Comparison of ENCODE assay signal across 19 cellular contexts in the genomic region with DNA sequence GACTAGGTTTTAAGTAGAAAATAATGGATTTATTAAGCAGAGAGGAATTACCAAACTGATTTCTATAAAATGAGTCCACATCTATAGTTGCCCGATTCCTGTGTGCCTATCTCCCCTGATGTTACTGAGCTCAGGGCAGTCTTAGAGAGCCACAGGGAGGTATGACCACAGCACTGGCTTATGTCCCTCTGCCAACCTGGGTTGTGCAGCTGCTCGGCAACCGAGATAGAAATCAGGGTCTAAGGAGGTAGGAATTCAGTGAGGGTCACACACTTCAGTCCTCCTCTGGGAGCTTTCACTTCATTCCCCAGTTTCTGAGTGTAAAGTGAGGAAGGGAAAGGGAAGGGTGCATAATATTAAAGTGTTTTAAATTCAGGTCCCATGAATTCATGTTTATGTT.
DNase-seq lines count a peak whose midpoint lies in the region; ATAC-seq and TF ChIP-seq lines count a peak whose summit lies in the region.
"Had no signal": no experiment of that assay in that cellular context is flagged by ENCODE, and none has a peak within 500 bp of the region (broad histone marks: within the 10 kb centered on the region; RNA-seq: fewer than 3 reads in every experiment).

No MANE protein-coding gene starts in this region.

- no peaks in the 10 kb centered on the region for H3K27me3 ChIP-seq in SJCRH30
- H3K27me3 ChIP-seq: BLaER1 had no signal

- H3K4me1 Mint-ChIP-seq in progenitor cell of endocrine pancreas (ENCODE audit: low read depth) = no peaks in the 10 kb centered on the region
- H3K4me1 Mint-ChIP-seq: B cell; CD4-positive, CD25-positive, alpha-beta regulatory T cell; GM23338; H9 had no signal

- H3K4me3 Mint-ChIP-seq in progenitor cell of endocrine pancreas (ENCODE audit: low read depth) = no peak overlapping the region
- H3K4me3 Mint-ChIP-seq: B cell; CD4-positive, CD25-positive, alpha-beta regulatory T cell; CD8-positive, alpha-beta T cell; GM23338; H9 had no signal

- peak; percentile 17 to 32 for DNase-seq in SJCRH30
- DNase-seq in progenitor cell of endocrine pancreas (ENCODE audit: low spot score, unreplicated experiment) = no peak
- no peak for DNase-seq in Ammon's horn (ENCODE audit: low spot score)
- DNase-seq in activated gamma-delta T cell (lab: John Stamatoyannopoulos, UW) = no peak
- DNase-seq: Caco-2; CD4-positive, CD25-positive, alpha-beta regulatory T cell; CD8-positive, alpha-beta T cell; DMS153; DND-41; GDM1; H9 had no signal

- no peaks in the 10 kb centered on the region for H3K36me3 Mint-ChIP-seq in progenitor cell of endocrine pancreas (ENCODE audit: insufficient read depth)
- H3K36me3 Mint-ChIP-seq: CD4-positive, CD25-positive, alpha-beta regulatory T cell; CD8-positive, alpha-beta T cell had no signal

- H3K4me3 ChIP-seq in SJCRH30 = no peak overlapping the region
- H3K4me3 ChIP-seq: BLaER1, GM12878, GM23338 had no signal

- H3K27ac Mint-ChIP-seq in progenitor cell of endocrine pancreas = peak overlapping the region; percentile 39
- H3K27ac Mint-ChIP-seq: B cell; CD8-positive, alpha-beta T cell; GM23338; H9 had no signal

- no peak for TF ChIP-seq CTCF in progenitor cell of endocrine pancreas (IDR thresholded peaks at IDR 0.05; ENCODE audit: unreplicated experiment)

- H3K36me3 ChIP-seq in SJCRH30 = no peaks in the 10 kb centered on the region
- H3K36me3 ChIP-seq: BLaER1 had no signal

- no peak for ATAC-seq in HG02973 (IDR thresholded peaks at IDR 0.05; ENCODE audit: unreplicated experiment)
- ATAC-seq: CD8-positive, alpha-beta T cell; GM23338; HCT116 had no signal

- peaks cover 6% of the 10 kb centered on the region; the same call in 1 of the 2 replicates for H3K4me1 ChIP-seq in SJCRH30
- H3K4me1 ChIP-seq: BLaER1, Caco-2 had no signal

- H3K9me3 ChIP-seq in SJCRH30 (replicated peaks) = no peaks in the 10 kb centered on the region
- H3K9me3 ChIP-seq: BLaER1, Caco-2 had no signal

- peaks cover 6% of the 10 kb centered on the region for H3K27me3 Mint-ChIP-seq in progenitor cell of endocrine pancreas

- H3K9me3 Mint-ChIP-seq in progenitor cell of endocrine pancreas (ENCODE audit: low read depth) = no peaks in the 10 kb centered on the region
- H3K9me3 Mint-ChIP-seq: CD8-positive, alpha-beta T cell; GM23338; H9 had no signal

- H3K27ac ChIP-seq in SJCRH30 = no peak overlapping the region
- peak overlapping the region; percentile 5 for H3K27ac ChIP-seq in angular gyrus (ENCODE audit: low read depth, low read length)
- H3K27ac ChIP-seq: BLaER1, C4-2B had no signal

Comparison
In these comparisons a context has a peak if more than half of its experiments do, and no peak if none do; other contexts are left out.
1. DNase-seq: peak in SJCRH30 (2 of 2); none in progenitor cell of endocrine pancreas (single experiment), Ammon's horn (single experiment) and activated gamma-delta T cell (single experiment).